Comparison of ENCODE assay signal across 15 cellular contexts in the genomic region with DNA sequence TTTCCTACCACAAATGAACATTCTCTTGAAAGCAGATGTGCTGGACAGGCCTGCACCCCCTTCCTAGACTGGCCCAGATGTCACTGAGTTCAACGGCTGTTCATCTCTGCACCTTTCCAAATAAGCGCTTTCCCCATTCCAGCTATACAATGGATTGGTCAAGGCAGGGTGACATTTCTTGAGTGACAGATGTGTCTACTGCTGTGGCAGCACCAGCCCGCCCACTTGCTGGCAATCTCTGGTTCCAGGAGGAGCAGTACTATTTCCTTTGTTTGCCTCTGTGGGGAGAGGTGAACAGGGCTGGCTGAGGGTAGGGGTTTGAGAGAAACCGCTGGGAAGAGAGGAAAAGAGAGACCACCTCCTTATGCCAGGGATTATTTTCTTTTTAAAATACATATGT.
"Had no signal": no experiment of that assay in that cellular context is flagged by ENCODE, and none has a peak within 500 bp of the region (broad histone marks: within the 10 kb centered on the region; RNA-seq: fewer than 3 reads in every experiment).

No MANE protein-coding gene starts in this region.

- H3K27me3 ChIP-seq: cardiac muscle cell, esophagus squamous epithelium, tibial nerve, vagina had no signal

- H3K27ac ChIP-seq: cardiac muscle cell, esophagus squamous epithelium, heart left ventricle, tibial nerve, vagina had no signal

- ATAC-seq: activated CD8-positive, alpha-beta T cell treated with anti-CD3 and anti-CD28 coated beads, Interleukin-2, amount 10 ng/mL, durations not matched to agents 7 days and 5 days; activated naive CD4-positive, alpha-beta T cell treated with anti-CD3 and anti-CD28 coated beads, Interleukin-2, amount 50 U/mL, for 72 hours; heart left ventricle; naive thymus-derived CD8-positive, alpha-beta T cell had no signal

- H3K36me3 ChIP-seq: cardiac muscle cell, esophagus squamous epithelium, heart left ventricle, tibial nerve, vagina had no signal

- DNase-seq: activated CD4-positive, CD25-positive, alpha-beta regulatory T cell; activated CD8-positive, alpha-beta memory T cell treated with anti-CD3 and anti-CD28 coated beads, Interleukin-2, amount 50 U/mL, for 4 hours; activated CD8-positive, alpha-beta T cell treated with anti-CD3 and anti-CD28 coated beads, Interleukin-2, amount 10 ng/mL, durations not matched to agents 7 days and 5 days; activated effector memory CD4-positive, alpha-beta T cell treated with anti-CD3 and anti-CD28 coated beads, Interleukin-2, amount 50 U/mL, for 16 hours; activated T-cell treated with anti-CD3 and anti-CD28 coated beads, Interleukin-2, amount 50 U/mL, for 48 hours; esophagus squamous epithelium; heart left ventricle; islet precursor cell; naive thymus-derived CD8-positive, alpha-beta T cell; stimulated activated CD4-positive, alpha-beta T cell treated with anti-CD3 and anti-CD28 coated beads, Interleukin-4, amount 100 ng/mL, for 24 hours; stimulated activated naive CD4-positive, alpha-beta T cell had no signal

- H3K4me1 ChIP-seq: esophagus squamous epithelium, heart left ventricle, tibial nerve, vagina had no signal

- H3K4me3 ChIP-seq: cardiac muscle cell, esophagus squamous epithelium, heart left ventricle, tibial nerve, vagina had no signal

- H3K9me3 ChIP-seq: esophagus squamous epithelium, heart left ventricle, tibial nerve, vagina had no signal
